ENCODE assay signal across 11 cellular contexts in the genomic region with DNA sequence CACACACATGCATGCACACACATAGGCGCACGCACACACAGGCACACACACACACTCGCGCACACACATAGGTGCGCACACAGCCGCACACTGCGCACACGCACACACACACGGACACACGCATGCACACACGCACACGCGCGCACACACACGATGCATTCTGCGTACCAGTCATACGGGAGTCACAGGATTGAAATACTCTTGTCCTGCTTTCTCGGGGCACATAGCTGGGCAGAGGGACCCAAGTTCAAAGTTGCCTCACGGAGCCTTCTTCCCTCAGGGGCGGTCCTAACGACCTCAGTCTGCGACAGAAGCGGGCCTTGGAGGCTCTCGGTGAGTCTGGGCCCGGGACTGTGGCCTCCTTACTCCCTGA. TPM values are rescaled to one million over a fixed set of nuclear protein-coding genes. Genes with fewer than 3 reads are reported as not detected.
A peak's percentile ranks its signal among the peaks of the same experiment; 100 is the strongest.
DNase-seq lines count a peak whose midpoint lies in the region; ATAC-seq and TF ChIP-seq lines count a peak whose summit lies in the region.
"Had no signal": no experiment of that assay in that cellular context is flagged by ENCODE, and none has a peak within 500 bp of the region (broad histone marks: within the 10 kb centered on the region; RNA-seq: fewer than 3 reads in every experiment).

No MANE protein-coding gene starts in this region.

- POLR2A ChIA-PET in CD8-positive, alpha-beta memory T cell (lab: Charles Lee) = no interaction called here
- POLR2A ChIA-PET in activated B cell treated with CpG ODN at 0.5 μM for 24 hours (lab: Charles Lee) = no interaction called here

- H3K4me3 Mint-ChIP-seq in CD8-positive, alpha-beta memory T cell = peak overlapping the region in 6 of 7 donors; percentile 20 to 80 (median 66)
- peak overlapping the region; percentile 79 for H3K4me3 Mint-ChIP-seq in activated B cell treated with CpG ODN at 0.5 μM for 24 hours

- no peak for DNase-seq in CD8-positive, alpha-beta memory T cell
- no peak for DNase-seq in activated B cell treated with CpG ODN at 0.5 μM for 24 hours
- no peak for DNase-seq in NCI-H2196 treated with DMSO at 0.1 percent for 48 hours (lab: John Stamatoyannopoulos, UW; ENCODE audit: unreplicated experiment)
- no peak for DNase-seq in stimulated activated CD4-positive, alpha-beta T cell treated with anti-CD3 and anti-CD28 coated beads, Interleukin-2, amount 100 ng/mL, for 48 hours
- no peak for DNase-seq in EL
- DNase-seq in HUDEP-2 (lab: John Stamatoyannopoulos, UW; ENCODE audit: unreplicated experiment in 76 of 76) = no peak
- DNase-seq: activated effector memory CD4-positive, alpha-beta T cell treated with anti-CD3 and anti-CD28 coated beads, Interleukin-2, amount 50 U/mL, for 16 hours; DMS 273 treated with DMSO at 0.1 percent for 48 hours; NCI-H226 had no signal

- WGBS in gastroesophageal sphincter (ENCODE audit: low coverage in 1 of 2), 2 donors = 33% methylated on average over 1 of the region's 25 CpGs; no CpG with 5 or more reads in 1 of the 2 donors

- H3K36me3 ChIP-seq in CD8-positive, alpha-beta memory T cell (ENCODE audit: insufficient read depth, low read length) = no peaks in the 10 kb centered on the region
- H3K36me3 ChIP-seq in gastroesophageal sphincter (no peaks in the 10 kb centered on the region), parathyroid adenoma (ENCODE audit: control insufficient read depth, insufficient read depth, low read length) (no peaks in the 10 kb centered on the region)

- H3K27me3 ChIP-seq in CD8-positive, alpha-beta memory T cell (ENCODE audit: insufficient read depth, low read length, poor library complexity, severe bottlenecking) = peaks cover 12% of the 10 kb centered on the region
- H3K27me3 ChIP-seq in gastroesophageal sphincter (peaks cover 93% of the 10 kb centered on the region), parathyroid adenoma (ENCODE audit: control insufficient read depth, insufficient read depth, low read length) (no peaks in the 10 kb centered on the region)

- peak overlapping the region; percentile 97 for H2AFZ ChIP-seq in parathyroid adenoma

- no peak for TF ChIP-seq POLR2A in gastroesophageal sphincter (IDR thresholded peaks at IDR 0.05)

- H3K27me3 Mint-ChIP-seq in CD8-positive, alpha-beta memory T cell = peaks cover 28 to 64% of the 10 kb centered on the region in 2 donors
- peaks cover 44% of the 10 kb centered on the region for H3K27me3 Mint-ChIP-seq in activated B cell treated with CpG ODN at 0.5 μM for 24 hours

- peak overlapping the region; percentile 67 for H3K4me2 ChIP-seq in parathyroid adenoma (ENCODE audit: low read length)

- peaks cover 4 to 12% (median 5%) of the 10 kb centered on the region in 3 donors for H3K4me1 Mint-ChIP-seq in CD8-positive, alpha-beta memory T cell
- H3K4me1 Mint-ChIP-seq in activated B cell treated with CpG ODN at 0.5 μM for 24 hours = peaks cover 9% of the 10 kb centered on the region

- H3K27ac Mint-ChIP-seq in CD8-positive, alpha-beta memory T cell = peak overlapping the region in 3 of 8 donors; percentile 29 to 81 (median 42)
- no peak overlapping the region for H3K27ac Mint-ChIP-seq in activated B cell treated with CpG ODN at 0.5 μM for 24 hours

- H3K4me3 ChIP-seq in CD8-positive, alpha-beta memory T cell (ENCODE audit: low read length) = no peak overlapping the region
- peak overlapping the region; percentile 19 to 55 for H3K4me3 ChIP-seq in gastroesophageal sphincter
- peak overlapping the region; percentile 17 for H3K4me3 ChIP-seq in parathyroid adenoma (ENCODE audit: low read depth, low read length)

- no peak for TF ChIP-seq EP300 in gastroesophageal sphincter (IDR thresholded peaks at IDR 0.05)

- H3K9me3 Mint-ChIP-seq in CD8-positive, alpha-beta memory T cell = no peaks in the 10 kb centered on the region
- no peaks in the 10 kb centered on the region for H3K9me3 Mint-ChIP-seq in activated B cell treated with CpG ODN at 0.5 μM for 24 hours

- H3K79me2 ChIP-seq in parathyroid adenoma = no peaks in the 10 kb centered on the region

- peaks cover 0 to 2% (median 0%) of the 10 kb centered on the region in 3 donors for H3K36me3 Mint-ChIP-seq in CD8-positive, alpha-beta memory T cell
- H3K36me3 Mint-ChIP-seq in activated B cell treated with CpG ODN at 0.5 μM for 24 hours (ENCODE audit: low read depth) = no peaks in the 10 kb centered on the region

- peak overlapping the region; percentile 53 for H3K9ac ChIP-seq in parathyroid adenoma

- H3K27ac ChIP-seq in CD8-positive, alpha-beta memory T cell (ENCODE audit: low read depth, low read length) = no peak overlapping the region
- H3K27ac ChIP-seq in gastroesophageal sphincter = peak overlapping the region in 1 of 4 donors; percentile 41
- no peak overlapping the region for H3K27ac ChIP-seq in parathyroid adenoma

- ATAC-seq in activated B cell treated with CpG ODN at 0.5 μM for 24 hours (ENCODE audit: low read depth) (no peak), gastroesophageal sphincter (no peak)

- no peaks in the 10 kb centered on the region for H3K9me3 ChIP-seq in CD8-positive, alpha-beta memory T cell (ENCODE audit: low read length)
- H3K9me3 ChIP-seq in gastroesophageal sphincter (no peaks in the 10 kb centered on the region), parathyroid adenoma (ENCODE audit: control insufficient read depth, low read length) (no peaks in the 10 kb centered on the region)

- no peaks in the 10 kb centered on the region for H3K4me1 ChIP-seq in CD8-positive, alpha-beta memory T cell (ENCODE audit: insufficient read depth, low read length)
- H3K4me1 ChIP-seq in gastroesophageal sphincter = peaks cover 0 to 14% (median 5%) of the 10 kb centered on the region in 3 donors
- H3K4me1 ChIP-seq in parathyroid adenoma = no peaks in the 10 kb centered on the region

- TF ChIP-seq CTCF in activated B cell treated with CpG ODN at 0.5 μM for 24 hours (IDR thresholded peaks at IDR 0.05) (no peak), gastroesophageal sphincter (IDR thresholded peaks at IDR 0.05) (no peak), parathyroid adenoma (IDR thresholded peaks at IDR 0.05) (no peak)

- CTCF ChIA-PET in CD8-positive, alpha-beta memory T cell (lab: Charles Lee) = no interaction called here
- CTCF ChIA-PET in activated B cell treated with CpG ODN at 0.5 μM for 24 hours (lab: Charles Lee) = no interaction called here

- intact Hi-C loops in activated B cell treated with CpG ODN at 0.5 μM for 24 hours (cut with micrococcal nuclease) = no loop called here

RNA-seq across cellular contexts. Expression of a gene that starts 56.0 kb away (rescaled TPM):
- total RNA-seq in CD8-positive, alpha-beta memory T cell = 10 to 100 TPM; 24.7 to 24.9 TPM
- polyA plus RNA-seq in CD8-positive, alpha-beta memory T cell = 5.3 TPM
- 14.3 and 15.6 TPM in 2 replicates for total RNA-seq in activated B cell treated with CpG ODN at 0.5 μM for 24 hours
- 10 to 100 TPM in 1 of 4 donors, 1 to 10 TPM in 3; 3.7 to 10.8 (median 8.0) TPM for total RNA-seq in gastroesophageal sphincter
